21 cellular contexts compared by ENCODE assay signal in the genomic region with DNA sequence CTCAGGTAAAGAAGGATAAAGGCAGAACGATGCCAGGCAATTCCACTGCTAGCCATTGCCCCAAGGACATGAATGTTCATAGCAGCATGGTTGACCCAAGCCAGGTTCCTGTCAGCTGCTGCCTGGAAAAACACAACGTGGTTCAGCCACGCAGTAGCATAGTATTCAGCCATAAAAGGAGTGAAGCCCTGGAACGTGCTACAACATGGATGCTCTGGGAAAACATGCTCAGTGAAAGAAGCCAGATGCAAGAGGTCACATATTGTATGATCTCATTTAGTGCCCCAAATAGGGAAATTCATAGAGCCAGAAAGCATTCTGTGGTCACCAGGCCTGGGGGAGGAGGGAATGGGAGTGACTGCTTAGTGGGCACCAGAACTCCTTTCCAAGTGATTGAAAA.
DNase-seq lines count a peak whose midpoint lies in the region; ATAC-seq and TF ChIP-seq lines count a peak whose summit lies in the region.
"Had no signal": no experiment of that assay in that cellular context is flagged by ENCODE, and none has a peak within 500 bp of the region (broad histone marks: within the 10 kb centered on the region; RNA-seq: fewer than 3 reads in every experiment).

No MANE protein-coding gene starts in this region.

- H3K23ac ChIP-seq in mesenchymal stem cell (ENCODE audit: low read length in 2 of 2): no peak overlapping the region

- H3K27me3 Mint-ChIP-seq in MCF 10A (ENCODE audit: insufficient read depth, unreplicated experiment): peaks cover 10% of the 10 kb centered on the region
- H3K27me3 Mint-ChIP-seq: activated naive CD4-positive, alpha-beta T cell treated with anti-CD3 and anti-CD28 coated beads, Interleukin-2, amount 50 U/mL, for 24 hours had no signal

- H3K18ac ChIP-seq in mesenchymal stem cell (ENCODE audit: low read depth in 1 of 2, low read length in 2 of 2): no peak overlapping the region

- H3K4me2 ChIP-seq in mesenchymal stem cell (ENCODE audit: low read length, poor library complexity, severe bottlenecking): no peak overlapping the region

- no peak overlapping the region for H2AK5ac ChIP-seq in mesenchymal stem cell (ENCODE audit: low read length, severe bottlenecking)

- H3K36me3 ChIP-seq in esophagus muscularis mucosa: no peaks in the 10 kb centered on the region
- peaks cover 0 to 5% of the 10 kb centered on the region in 2 experiments for H3K36me3 ChIP-seq in mesenchymal stem cell (ENCODE audit: control insufficient read depth in 1 of 2, insufficient read depth in 2 of 2, low read depth in 1 of 2, low read length in 2 of 2)
- no peaks in the 10 kb centered on the region for H3K36me3 ChIP-seq in uterus
- H3K36me3 ChIP-seq: Peyer's patch, upper lobe of left lung had no signal

- TF ChIP-seq POLR2A in esophagus muscularis mucosa (IDR thresholded peaks at IDR 0.05; ENCODE audit: low read depth) (no peak), uterus (IDR thresholded peaks at IDR 0.05) (no peak)

- intact Hi-C loops in Right ventricle myocardium superior (cut with DNase I): no loop called here
- intact Hi-C loops in cardiac septum (cut with DNase I): no loop called here
- intact Hi-C loops in esophagus muscularis mucosa (cut with DNase I): no loop called here
- intact Hi-C loops in uterus (cut with DNase I; ENCODE audit: low total_unique reads): no loop called here
- intact Hi-C loops in MCF 10A (cut with micrococcal nuclease): no loop called here

- H2AFZ ChIP-seq in mesenchymal stem cell (ENCODE audit: low read depth, low read length): no peak overlapping the region
- H2AFZ ChIP-seq: parathyroid adenoma had no signal

- H3K27ac Mint-ChIP-seq in MCF 10A (ENCODE audit: low read depth, unreplicated experiment): no peak overlapping the region
- H3K27ac Mint-ChIP-seq: activated naive CD4-positive, alpha-beta T cell treated with anti-CD3 and anti-CD28 coated beads, Interleukin-2, amount 50 U/mL, for 24 hours; T-helper 1 cell treated with Interleukin-12 subunit alpha and Interleukin-12 subunit beta and Interleukin-4 antibody, amounts not matched to agents 30 μg/mL and 1 μg/mL, for 36 hours had no signal

- no peak overlapping the region for H2BK15ac ChIP-seq in mesenchymal stem cell (ENCODE audit: low read depth, poor library complexity, severe bottlenecking)

- no peaks in the 10 kb centered on the region for H3K9me3 ChIP-seq in esophagus muscularis mucosa
- H3K9me3 ChIP-seq in mesenchymal stem cell (ENCODE audit: control insufficient read depth, low read length): no peaks in the 10 kb centered on the region
- H3K9me3 ChIP-seq in uterus: no peaks in the 10 kb centered on the region
- H3K9me3 ChIP-seq: Peyer's patch, upper lobe of left lung had no signal

- DNase-seq in Right ventricle myocardium superior: no peak
- no peak for DNase-seq in cardiac septum (ENCODE audit: low spot score)
- DNase-seq in esophagus muscularis mucosa (ENCODE audit: extremely low spot score): no peak
- DNase-seq in mesenchymal stem cell: peak; percentile 43
- peak; percentile 26 to 52 for DNase-seq in uterus
- DNase-seq in SIG-M5 treated with dmso at 0.1 percent for 504 hours (lab: John Stamatoyannopoulos, UW; ENCODE audit: unreplicated experiment): no peak
- no peak for DNase-seq in MCF 10A (ENCODE audit: unreplicated experiment)
- DNase-seq in kidney glomerular epithelial cell (lab: John Stamatoyannopoulos, UW): no peak
- DNase-seq: activated CD4-positive, alpha-beta T cell treated with anti-CD3 and anti-CD28 coated beads for 4 hours; central memory CD4-positive, alpha-beta T cell; COR-L47; dermis blood vessel endothelial cell; foreskin melanocyte; NCI-H1092 treated with DMSO at 0.1 percent for 48 hours; NCI-H187 treated with DMSO at 0.1 percent for 48 hours; NCI-H526; Peyer's patch; upper lobe of left lung had no signal

- no peak overlapping the region for H3K4me3 ChIP-seq in esophagus muscularis mucosa
- no peak overlapping the region for H3K4me3 ChIP-seq in mesenchymal stem cell (ENCODE audit: insufficient read depth in 1 of 2, low read depth in 1 of 2, low read length in 2 of 2)
- H3K4me3 ChIP-seq in uterus: no peak overlapping the region
- H3K4me3 ChIP-seq: Peyer's patch, upper lobe of left lung had no signal

- CTCF ChIA-PET in MCF 10A (lab: Yijun Ruan, JAX): no interaction called here

- peak overlapping the region; percentile 51 to 78 (median 66) for H3K27ac ChIP-seq in esophagus muscularis mucosa (replicated peaks in 1 of 4)
- H3K27ac ChIP-seq in mesenchymal stem cell (ENCODE audit: low read length, poor library complexity, severe bottlenecking): no peak overlapping the region
- peak overlapping the region; percentile 32 to 70 for H3K27ac ChIP-seq in uterus
- H3K27ac ChIP-seq: parathyroid adenoma, Peyer's patch, upper lobe of left lung had no signal

- POLR2A ChIA-PET in MCF 10A (lab: Yijun Ruan, JAX): no interaction called here

- 40% methylated on average over 4 of the region's 4 CpGs for WGBS in esophagus muscularis mucosa
- 70% methylated on average over 4 of the region's 4 CpGs for WGBS in mesenchymal stem cell

- peaks cover 6% of the 10 kb centered on the region for H3K9me3 Mint-ChIP-seq in MCF 10A (ENCODE audit: unreplicated experiment)
- H3K9me3 Mint-ChIP-seq: activated naive CD4-positive, alpha-beta T cell treated with anti-CD3 and anti-CD28 coated beads, Interleukin-2, amount 50 U/mL, for 24 hours; T-helper 1 cell treated with Interleukin-12 subunit alpha and Interleukin-12 subunit beta and Interleukin-4 antibody, amounts not matched to agents 30 μg/mL and 1 μg/mL, for 36 hours had no signal

- no peak for TF ChIP-seq EP300 in esophagus muscularis mucosa (IDR thresholded peaks at IDR 0.05)

- no TSS peak for BruUV-seq in MCF 10A (replicated peaks; lab: Mats Ljungman, UMichigan)

- no peak overlapping the region for H2BK12ac ChIP-seq in mesenchymal stem cell (ENCODE audit: low read length in 2 of 2)

- H3K4me1 ChIP-seq in esophagus muscularis mucosa: peaks cover 0 to 23% (median 16%) of the 10 kb centered on the region in 4 donors
- H3K4me1 ChIP-seq in mesenchymal stem cell (ENCODE audit: control insufficient read depth, insufficient read depth, low read depth, low read length): peaks cover 1% of the 10 kb centered on the region
- H3K4me1 ChIP-seq in uterus: no peaks in the 10 kb centered on the region
- H3K4me1 ChIP-seq: parathyroid adenoma, Peyer's patch, upper lobe of left lung had no signal

- H3K27me3 ChIP-seq in esophagus muscularis mucosa (no peaks in the 10 kb centered on the region), mesenchymal stem cell (ENCODE audit: control insufficient read depth in 1 of 2, insufficient read depth in 1 of 2, low read length in 2 of 2) (no peaks in the 10 kb centered on the region), uterus (no peaks in the 10 kb centered on the region)
- H3K27me3 ChIP-seq: Peyer's patch, upper lobe of left lung had no signal

- no peak for TF ChIP-seq CTCF in esophagus muscularis mucosa (IDR thresholded peaks at IDR 0.05)
- no peak for TF ChIP-seq CTCF in uterus (IDR thresholded peaks at IDR 0.05)
- no peak for TF ChIP-seq CTCF in MCF 10A (IDR thresholded peaks at IDR 0.05; ENCODE audit: unreplicated experiment)

- H3K79me1 ChIP-seq in mesenchymal stem cell (replicated peaks; ENCODE audit: low read length, poor library complexity, severe bottlenecking): peaks cover 13% of the 10 kb centered on the region

- no peak overlapping the region for H4K8ac ChIP-seq in mesenchymal stem cell (ENCODE audit: low read length)

- no peak overlapping the region for H2BK5ac ChIP-seq in mesenchymal stem cell (ENCODE audit: low read depth, low read length, poor library complexity, severe bottlenecking)

- H3K4me1 Mint-ChIP-seq in MCF 10A (ENCODE audit: insufficient read depth, unreplicated experiment): no peaks in the 10 kb centered on the region

- H3K9ac ChIP-seq in mesenchymal stem cell (ENCODE audit: low read length): no peak overlapping the region
- H3K9ac ChIP-seq: parathyroid adenoma had no signal

- no peak overlapping the region for H3K4ac ChIP-seq in mesenchymal stem cell (ENCODE audit: low read depth in 1 of 2, low read length in 2 of 2)

- H2BK120ac ChIP-seq in mesenchymal stem cell (ENCODE audit: low read depth, low read length): no peak overlapping the region

- peak; percentile 66 for ATAC-seq in Right ventricle myocardium superior (ENCODE audit: poor library complexity)

- peaks cover 5% of the 10 kb centered on the region for H3K36me3 Mint-ChIP-seq in MCF 10A (ENCODE audit: insufficient read depth, unreplicated experiment)

- no peak overlapping the region for H3K4me3 Mint-ChIP-seq in MCF 10A (ENCODE audit: unreplicated experiment)
- H3K4me3 Mint-ChIP-seq: activated naive CD4-positive, alpha-beta T cell treated with anti-CD3 and anti-CD28 coated beads, Interleukin-2, amount 50 U/mL, for 24 hours; T-helper 1 cell treated with Interleukin-12 subunit alpha and Interleukin-12 subunit beta and Interleukin-4 antibody, amounts not matched to agents 30 μg/mL and 1 μg/mL, for 36 hours had no signal

- H4K91ac ChIP-seq in mesenchymal stem cell (ENCODE audit: low read length): no peak overlapping the region

- H3K14ac ChIP-seq in mesenchymal stem cell (ENCODE audit: low read length in 2 of 2): no peak overlapping the region

Comparison
In these comparisons a context has a peak if more than half of its experiments do, and no peak if none do; other contexts are left out.
1. DNase-seq: peak in mesenchymal stem cell (single experiment) and uterus (2 of 2); none in Right ventricle myocardium superior (single experiment), cardiac septum (single experiment), esophagus muscularis mucosa (single experiment), SIG-M5 treated with dmso at 0.1 percent for 504 hours (single experiment), MCF 10A (single experiment) and kidney glomerular epithelial cell (single experiment).